Comparison of ENCODE assay signal across 20 cellular contexts in genomic region chr2:190716176-190716807, GRCh38.
"Had no signal": no experiment of that assay in that cellular context is flagged by ENCODE, and none has a peak within 500 bp of the region (broad histone marks: within the 10 kb centered on the region; RNA-seq: fewer than 3 reads in every experiment).

No MANE protein-coding gene starts in this region.

- DNase-seq: activated CD4-positive, alpha-beta T cell treated with anti-CD3 and anti-CD28 coated beads, Interleukin-2, amount 10 ng/mL, durations not matched to agents 24 days and 14 days; activated CD8-positive, alpha-beta memory T cell treated with anti-CD3 and anti-CD28 coated beads, Interleukin-2, amount 50 U/mL, for 4 hours; activated effector memory CD4-positive, alpha-beta T cell treated with anti-CD3 and anti-CD28 coated beads, Interleukin-2, amount 50 U/mL, for 16 hours; activated naive CD8-positive, alpha-beta T cell treated with anti-CD3 and anti-CD28 coated beads for 36 hours; activated T-cell treated with anti-CD3 and anti-CD28 coated beads, Interleukin-2, amount 50 U/mL, for 48 hours; amygdala; body of pancreas; caudate nucleus; effector memory CD8-positive, alpha-beta T cell; hippocampal formation; islet precursor cell; midbrain; nephron progenitor cell; nucleus accumbens; sigmoid colon; stimulated activated CD8-positive, alpha-beta memory T cell treated with anti-CD3 and anti-CD28 coated beads, Interleukin-4, amount 100 ng/mL, for 48 hours; stimulated activated naive CD4-positive, alpha-beta T cell; T-helper 1 cell; T1000; thyroid gland had no signal

- H3K27ac ChIP-seq: body of pancreas, sigmoid colon, thyroid gland had no signal

- H3K27me3 ChIP-seq: body of pancreas, sigmoid colon, thyroid gland had no signal

- H3K27ac Mint-ChIP-seq: activated naive CD8-positive, alpha-beta T cell treated with anti-CD3 and anti-CD28 coated beads for 36 hours; effector memory CD8-positive, alpha-beta T cell; nephron progenitor cell had no signal

- H3K4me1 ChIP-seq: thyroid gland had no signal

- H3K4me3 Mint-ChIP-seq: activated CD4-positive, alpha-beta T cell treated with anti-CD3 and anti-CD28 coated beads, Interleukin-2, amount 10 ng/mL, durations not matched to agents 24 days and 14 days; activated naive CD8-positive, alpha-beta T cell treated with anti-CD3 and anti-CD28 coated beads for 36 hours; effector memory CD8-positive, alpha-beta T cell; nephron progenitor cell had no signal

- H3K27me3 Mint-ChIP-seq: activated CD4-positive, alpha-beta T cell treated with anti-CD3 and anti-CD28 coated beads, Interleukin-2, amount 10 ng/mL, durations not matched to agents 24 days and 14 days; activated naive CD8-positive, alpha-beta T cell treated with anti-CD3 and anti-CD28 coated beads for 36 hours had no signal

- H3K9me3 Mint-ChIP-seq: activated CD4-positive, alpha-beta T cell treated with anti-CD3 and anti-CD28 coated beads, Interleukin-2, amount 10 ng/mL, durations not matched to agents 24 days and 14 days; activated naive CD8-positive, alpha-beta T cell treated with anti-CD3 and anti-CD28 coated beads for 36 hours; effector memory CD8-positive, alpha-beta T cell had no signal

- H3K4me3 ChIP-seq: body of pancreas, sigmoid colon, thyroid gland had no signal

- ATAC-seq: body of pancreas; effector memory CD8-positive, alpha-beta T cell had no signal

- H3K36me3 ChIP-seq: sigmoid colon, thyroid gland had no signal

- H3K9me3 ChIP-seq: body of pancreas, sigmoid colon, thyroid gland had no signal

- H3K36me3 Mint-ChIP-seq: activated naive CD8-positive, alpha-beta T cell treated with anti-CD3 and anti-CD28 coated beads for 36 hours had no signal
